8 cellular contexts compared by ENCODE assay signal in the genomic region with DNA sequence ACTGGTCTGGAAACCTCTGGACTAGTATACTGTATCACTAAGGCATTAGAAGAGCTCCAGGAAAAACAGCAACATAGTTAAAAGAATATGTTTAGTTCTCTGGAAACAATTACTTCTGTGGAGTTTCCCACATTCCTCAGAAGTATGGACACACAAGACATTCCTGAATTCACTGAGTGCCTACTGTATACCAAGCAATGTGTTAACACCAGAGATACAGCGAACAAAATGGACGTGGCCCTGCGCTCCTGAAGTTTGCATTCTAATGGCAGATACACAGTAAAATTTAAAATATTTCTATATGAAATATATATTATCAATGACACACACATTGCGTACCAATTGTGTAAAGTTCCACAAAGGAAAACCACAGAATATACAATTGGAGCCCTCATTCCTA. TPM values are rescaled to one million over a fixed set of nuclear protein-coding genes. Genes with fewer than 3 reads are reported as not detected.
A peak's percentile ranks its signal among the peaks of the same experiment; 100 is the strongest.
DNase-seq lines count a peak whose midpoint lies in the region; ATAC-seq and TF ChIP-seq lines count a peak whose summit lies in the region.

No MANE protein-coding gene starts in this region.

- peaks cover 8% of the 10 kb centered on the region; the same call in 1 of the 2 replicates for H3K4me1 ChIP-seq in Panc1 (ENCODE audit: control insufficient read depth, insufficient read depth, low read length)
- H3K4me1 ChIP-seq in parathyroid adenoma, result peaks cover 7% of the 10 kb centered on the region

- no TSS peak for BruUV-seq in Panc1 (replicated peaks; lab: Mats Ljungman, UMichigan)

- intact Hi-C loops in Panc1 (cut with micrococcal nuclease; ENCODE audit: unreplicated experiment), result no loop called here

- H3K4me2 ChIP-seq in parathyroid adenoma (ENCODE audit: low read length), result peak overlapping the region; percentile 94

- in situ Hi-C loops in Panc1 (cut with HindIII; ENCODE audit: low pct_unique_long_range_greater_than_20kb, low sequenced_read_pairs), result no loop called here

- H2AFZ ChIP-seq in parathyroid adenoma, result peak overlapping the region; percentile 99

- H3K9me3 ChIP-seq in Panc1 (ENCODE audit: control insufficient read depth, insufficient read depth, low read depth, low read length) (no peaks in the 10 kb centered on the region), parathyroid adenoma (ENCODE audit: control insufficient read depth, low read length) (no peaks in the 10 kb centered on the region)

- POLR2A ChIA-PET in Panc1 (lab: Charles Lee), result no interaction called here

- H3K9ac ChIP-seq in parathyroid adenoma, result no peak overlapping the region

- peaks cover 17% of the 10 kb centered on the region for H3K79me2 ChIP-seq in parathyroid adenoma

- peak overlapping the region; percentile 82 for H3K27ac ChIP-seq in Panc1 (ENCODE audit: low read length)
- H3K27ac ChIP-seq in parathyroid adenoma, result no peak overlapping the region

- no peak for TF ChIP-seq POLR2A in erythroblast (IDR thresholded peaks at IDR 0.05; ENCODE audit: low read length)

- ATAC-seq in Panc1 (no peak), GM21786 (IDR thresholded peaks at IDR 0.05; ENCODE audit: unreplicated experiment) (no peak), HG03280 (IDR thresholded peaks at IDR 0.05; ENCODE audit: unreplicated experiment) (no peak)

- no peak for TF ChIP-seq CTCF in Panc1 (IDR thresholded peaks at IDR 0.05)
- TF ChIP-seq CTCF in parathyroid adenoma (IDR thresholded peaks at IDR 0.05), result no peak

- CTCF ChIA-PET in Panc1 (lab: Charles Lee), result interaction anchor here (0.6 to 1.2 kb wide), 3 partner anchors 101 to 1652 kb away, joined by 3 read pairs; no protein-coding TSS in a partner anchor

- H3K4me3 ChIP-seq in Panc1 (ENCODE audit: low read depth in 2 of 2, low read length in 2 of 2) (peak overlapping the region; percentile 69 to 72), parathyroid adenoma (ENCODE audit: low read depth, low read length) (peak overlapping the region; percentile 86)

- DNase-seq in EL (peak; percentile 10), Panc1 (ENCODE audit: low read depth, low spot score) (no peak), erythroblast (lab: John Stamatoyannopoulos, UW) (peak; percentile 8 to 29), NCI-H446 treated with DMSO at 0.1 percent for 48 hours (lab: John Stamatoyannopoulos, UW) (no peak), iPS-NIHi11 (ENCODE audit: low spot score) (no peak)

- H3K36me3 ChIP-seq in Panc1 (ENCODE audit: control insufficient read depth, insufficient read depth, low read length) (peaks cover 3% of the 10 kb centered on the region), parathyroid adenoma (ENCODE audit: control insufficient read depth, insufficient read depth, low read length) (no peaks in the 10 kb centered on the region)

- H3K27me3 ChIP-seq in Panc1 (ENCODE audit: control insufficient read depth, insufficient read depth, low read length) (no peaks in the 10 kb centered on the region), parathyroid adenoma (ENCODE audit: control insufficient read depth, insufficient read depth, low read length) (no peaks in the 10 kb centered on the region)

RNA-seq across cellular contexts. Expression of a gene that starts 1.1 kb away (rescaled TPM):
- total RNA-seq in Panc1 (2021; ENCODE audit: unreplicated experiment), result 19.1 TPM
- 15.3 TPM for polyA plus RNA-seq in Panc1 (2012; ENCODE audit: insufficient read length)

RNA-seq across cellular contexts. Expression of a gene that starts 14.6 kb away (rescaled TPM):
- not detected for total RNA-seq in Panc1 (2021; ENCODE audit: unreplicated experiment)
- polyA plus RNA-seq in Panc1 (2012; ENCODE audit: insufficient read length), result not detected

RNA-seq across cellular contexts. Expression of a gene that starts 50.3 kb away (rescaled TPM):
- 5.2 TPM for total RNA-seq in Panc1 (2021; ENCODE audit: unreplicated experiment)
- 5.3 TPM for polyA plus RNA-seq in Panc1 (2012; ENCODE audit: insufficient read length)

Comparison
In these comparisons a context has a peak if more than half of its experiments do, and no peak if none do; other contexts are left out.
1. DNase-seq: peak in EL (single experiment) and erythroblast (2 of 2); none in Panc1 (single experiment), NCI-H446 treated with DMSO at 0.1 percent for 48 hours (single experiment) and iPS-NIHi11 (single experiment).